ENCODE assay signal across 9 cellular contexts in genomic region chr10:4902571-4903011, GRCh38.
DNase-seq lines count a peak whose midpoint lies in the region; ATAC-seq and TF ChIP-seq lines count a peak whose summit lies in the region.
"Had no signal": no experiment of that assay in that cellular context is flagged by ENCODE, and none has a peak within 500 bp of the region (broad histone marks: within the 10 kb centered on the region; RNA-seq: fewer than 3 reads in every experiment).

No MANE protein-coding gene starts in this region.

- intact Hi-C loops in activated CD4-positive, alpha-beta T cell treated with anti-CD3 and anti-CD28 coated beads, Interleukin-2, amount 10 ng/mL, durations not matched to agents 24 days and 14 days (cut with micrococcal nuclease) = no loop called here
- intact Hi-C loops in dorsolateral prefrontal cortex (cut with DNase I) = no loop called here

- H3K36me3 Mint-ChIP-seq in activated CD4-positive, alpha-beta T cell treated with anti-CD3 and anti-CD28 coated beads, Interleukin-2, amount 10 ng/mL, durations not matched to agents 24 days and 14 days (ENCODE audit: low read depth) = no peaks in the 10 kb centered on the region

- H3K4me3 ChIP-seq in foreskin fibroblast (ENCODE audit: low read depth in 1 of 2, low read length in 2 of 2) (no peak overlapping the region), dorsolateral prefrontal cortex (no peak overlapping the region)

- DNase-seq in activated CD4-positive, alpha-beta T cell treated with anti-CD3 and anti-CD28 coated beads, Interleukin-2, amount 10 ng/mL, durations not matched to agents 24 days and 14 days = peak; percentile 49
- no peak for DNase-seq in activated CD4-positive, alpha-beta T cell treated with anti-CD3 and anti-CD28 coated beads for 1 hour
- DNase-seq in RPMI7951 (ENCODE audit: low read depth) (peak; percentile 5), foreskin fibroblast (peak; percentile 15 to 53), NCI-H748 treated with DMSO at 0.1 percent for 48 hours (lab: John Stamatoyannopoulos, UW) (no peak), dorsolateral prefrontal cortex (no peak)
- DNase-seq in stimulated activated naive CD8-positive, alpha-beta T cell treated with anti-CD3 and anti-CD28 coated beads, Interleukin-15, amount 100 ng/mL, for 72 hours = peak in 1 of 2 donors; percentile 11
- DNase-seq: NCI-H2081 treated with DMSO at 0.1 percent for 48 hours had no signal

- ATAC-seq in stimulated activated naive CD8-positive, alpha-beta T cell treated with anti-CD3 and anti-CD28 coated beads, Interleukin-15, amount 100 ng/mL, for 72 hours = peak; percentile 67
- no peak for ATAC-seq in GM18505 (IDR thresholded peaks at IDR 0.05; ENCODE audit: unreplicated experiment)

- H3K27me3 Mint-ChIP-seq in activated CD4-positive, alpha-beta T cell treated with anti-CD3 and anti-CD28 coated beads, Interleukin-2, amount 10 ng/mL, durations not matched to agents 24 days and 14 days = peaks cover 2% of the 10 kb centered on the region
- no peaks in the 10 kb centered on the region for H3K27me3 Mint-ChIP-seq in stimulated activated naive CD8-positive, alpha-beta T cell treated with anti-CD3 and anti-CD28 coated beads, Interleukin-15, amount 100 ng/mL, for 72 hours

- H3K4me1 Mint-ChIP-seq in activated CD4-positive, alpha-beta T cell treated with anti-CD3 and anti-CD28 coated beads, Interleukin-2, amount 10 ng/mL, durations not matched to agents 24 days and 14 days = peaks cover 5% of the 10 kb centered on the region
- H3K4me1 Mint-ChIP-seq in stimulated activated naive CD8-positive, alpha-beta T cell treated with anti-CD3 and anti-CD28 coated beads, Interleukin-15, amount 100 ng/mL, for 72 hours = peaks cover 16% of the 10 kb centered on the region

- peaks cover 6% of the 10 kb centered on the region for H3K9me3 Mint-ChIP-seq in activated CD4-positive, alpha-beta T cell treated with anti-CD3 and anti-CD28 coated beads, Interleukin-2, amount 10 ng/mL, durations not matched to agents 24 days and 14 days
- peaks cover 0 to 9% of the 10 kb centered on the region in 2 donors for H3K9me3 Mint-ChIP-seq in stimulated activated naive CD8-positive, alpha-beta T cell treated with anti-CD3 and anti-CD28 coated beads, Interleukin-15, amount 100 ng/mL, for 72 hours

- TF ChIP-seq CTCF in foreskin fibroblast (IDR thresholded peaks at IDR 0.05; ENCODE audit: low read depth, low read length) (no peak), dorsolateral prefrontal cortex (IDR thresholded peaks at IDR 0.05 in 54 of 56, conservative IDR thresholded peaks at IDR 0.05 in 2 of 56; ENCODE audit: low read depth in 1 of 56, partially characterized antibody in 56 of 56) (no peak)

- H3K4me3 Mint-ChIP-seq in activated CD4-positive, alpha-beta T cell treated with anti-CD3 and anti-CD28 coated beads, Interleukin-2, amount 10 ng/mL, durations not matched to agents 24 days and 14 days = no peak overlapping the region
- peak overlapping the region in 1 of 2 donors; percentile 1 for H3K4me3 Mint-ChIP-seq in stimulated activated naive CD8-positive, alpha-beta T cell treated with anti-CD3 and anti-CD28 coated beads, Interleukin-15, amount 100 ng/mL, for 72 hours

- no peak overlapping the region for H3K27ac ChIP-seq in dorsolateral prefrontal cortex

- TF ChIP-seq POLR2A in GM18505 (IDR thresholded peaks at IDR 0.05; ENCODE audit: borderline replicate concordance, extremely low read depth, insufficient read depth, insufficient read length) = no peak

- no peaks in the 10 kb centered on the region for H3K27me3 ChIP-seq in dorsolateral prefrontal cortex

- peak overlapping the region; percentile 48 for H3K27ac Mint-ChIP-seq in activated CD4-positive, alpha-beta T cell treated with anti-CD3 and anti-CD28 coated beads, Interleukin-2, amount 10 ng/mL, durations not matched to agents 24 days and 14 days
- H3K27ac Mint-ChIP-seq in stimulated activated naive CD8-positive, alpha-beta T cell treated with anti-CD3 and anti-CD28 coated beads, Interleukin-15, amount 100 ng/mL, for 72 hours = peak overlapping the region; percentile 44 to 89

Comparison
In these comparisons a context has a peak if more than half of its experiments do, and no peak if none do; other contexts are left out.
1. DNase-seq: peak in activated CD4-positive, alpha-beta T cell treated with anti-CD3 and anti-CD28 coated beads, Interleukin-2, amount 10 ng/mL, durations not matched to agents 24 days and 14 days (single experiment), RPMI7951 (single experiment) and foreskin fibroblast (2 of 2); none in activated CD4-positive, alpha-beta T cell treated with anti-CD3 and anti-CD28 coated beads for 1 hour (single experiment), NCI-H748 treated with DMSO at 0.1 percent for 48 hours (single experiment) and dorsolateral prefrontal cortex (0 of 10).